Comparison of ENCODE assay signal across 8 cellular contexts in the genomic region with DNA sequence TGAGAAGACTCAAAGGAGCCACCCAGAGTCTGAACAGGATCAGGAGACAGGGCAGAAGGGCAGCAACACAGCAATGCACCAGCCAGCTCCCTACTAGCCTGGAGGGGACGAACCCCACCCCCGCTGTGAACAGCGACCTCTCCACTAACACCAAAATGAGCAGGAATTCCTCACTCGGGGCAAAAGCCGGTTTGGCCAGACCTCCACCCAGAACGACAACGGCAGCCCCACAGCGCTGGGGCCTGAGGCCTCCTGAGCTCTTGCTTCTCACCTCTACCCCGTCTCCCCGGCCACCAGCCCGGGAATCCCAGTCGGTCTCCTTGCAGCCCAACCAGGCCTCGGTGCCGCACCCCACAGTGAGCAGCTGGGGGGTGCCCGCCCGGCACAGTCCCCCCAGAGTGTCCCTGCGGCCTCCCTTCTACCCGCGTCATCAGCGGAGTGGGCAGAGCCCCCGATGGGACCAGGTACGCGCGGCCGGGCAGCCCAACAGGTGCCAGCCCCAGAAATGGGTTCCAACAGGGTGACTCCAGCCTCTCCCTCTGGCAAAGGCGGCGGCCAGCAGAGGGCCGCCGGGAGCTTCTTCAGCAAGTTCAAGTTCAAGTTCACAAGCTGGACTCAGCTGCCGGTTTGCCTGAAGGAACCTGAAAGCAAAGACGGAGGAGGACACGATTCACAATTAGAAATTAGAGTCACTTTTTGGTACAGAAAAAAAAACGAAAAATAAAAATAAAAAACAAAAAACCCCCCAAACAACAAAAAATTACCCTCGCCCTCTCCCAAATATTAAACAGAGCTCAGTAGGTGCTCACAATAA.
DNase-seq lines count a peak whose midpoint lies in the region; ATAC-seq and TF ChIP-seq lines count a peak whose summit lies in the region.

No MANE protein-coding gene starts in this region.

- no peak overlapping the region for H2BK120ac ChIP-seq in H9 (ENCODE audit: low read depth, low read length, poor library complexity, severe bottlenecking)

- no peak overlapping the region for H3K4me3 ChIP-seq in mammary epithelial cell (replicated peaks in 1 of 3; ENCODE audit: insufficient read depth in 1 of 3, low read depth in 2 of 3, low read length in 3 of 3)
- peak overlapping the region in 7 of 8 donors; percentile 3 to 63 (median 34) for H3K4me3 ChIP-seq in spleen

- no peak overlapping the region for H4K91ac ChIP-seq in H9 (ENCODE audit: insufficient read length, low read depth, low read length)

- H2BK12ac ChIP-seq in H9 (ENCODE audit: insufficient read length, low read depth, low read length) = no peak overlapping the region

- peaks cover 4% of the 10 kb centered on the region for H3K23me2 ChIP-seq in H9 (ENCODE audit: insufficient read length, low read depth, low read length, poor library complexity, severe bottlenecking)

- H3K79me2 ChIP-seq in H9 (ENCODE audit: insufficient read depth, low read length) = no peaks in the 10 kb centered on the region
- no peaks in the 10 kb centered on the region for H3K79me2 ChIP-seq in mammary epithelial cell (ENCODE audit: insufficient read depth, low read length)

- dilution Hi-C loops in mammary epithelial cell (cut with HindIII; ENCODE audit: low sequenced_read_pairs) = loop anchor here (25.0 kb wide), 1 partner anchor 333 kb away; no protein-coding TSS in a partner anchor

- H3K9ac ChIP-seq in H9 (ENCODE audit: extremely low read depth, insufficient read length, low read length) (no peak overlapping the region), mammary epithelial cell (ENCODE audit: insufficient read depth, low read length) (no peak overlapping the region)

- H4K8ac ChIP-seq in H9 (replicated peaks; ENCODE audit: insufficient read length, low read depth, low read length) = no peak overlapping the region

- H3K27me3 ChIP-seq in H9 (ENCODE audit: insufficient read depth, low read length) = no peaks in the 10 kb centered on the region
- H3K27me3 ChIP-seq in mammary epithelial cell (ENCODE audit: insufficient read depth, low read length) = peaks cover 5% of the 10 kb centered on the region
- H3K27me3 ChIP-seq in spleen (replicated peaks in 1 of 7) = peaks cover 0 to 43% (median 20%) of the 10 kb centered on the region in 7 donors

- H3K27ac ChIP-seq in H9 (ENCODE audit: insufficient read length, low read depth, low read length) = no peak overlapping the region
- H3K27ac ChIP-seq in mammary epithelial cell (ENCODE audit: insufficient read depth, low read depth, low read length) = no peak overlapping the region
- H3K27ac ChIP-seq in spleen = no peak overlapping the region

- no peak overlapping the region for H2AK5ac ChIP-seq in H9 (ENCODE audit: insufficient read length, low read length)

- peaks cover 8 to 19% of the 10 kb centered on the region in 2 experiments for H3K9me3 Mint-ChIP-seq in H9

- H4K5ac ChIP-seq in H9 (ENCODE audit: insufficient read length, low read depth, low read length) = no peak overlapping the region

- no peaks in the 10 kb centered on the region for H3K36me3 ChIP-seq in mammary epithelial cell (ENCODE audit: insufficient read depth, low read length)
- no peaks in the 10 kb centered on the region for H3K36me3 ChIP-seq in spleen

- H4K20me1 ChIP-seq in H9 (ENCODE audit: control insufficient read depth, insufficient read depth, insufficient read length) (no peaks in the 10 kb centered on the region), mammary epithelial cell (ENCODE audit: insufficient read depth, low read length) (no peaks in the 10 kb centered on the region)

- peak overlapping the region in 1 of 2 experiments; percentile 42; a peak in 1 of 5 replicates for H3K4me3 Mint-ChIP-seq in H9

- intact Hi-C loops in mammary epithelial cell (cut with micrococcal nuclease) = no loop called here
- intact Hi-C loops in spleen (cut with DNase I; ENCODE audit: low total_unique reads) = no loop called here

- H3T11ph ChIP-seq in H9 (ENCODE audit: low read length) = no peak overlapping the region

- no peak overlapping the region for H3K4ac ChIP-seq in H9 (ENCODE audit: low read depth, low read length)

- H3K4me2 ChIP-seq in H9 (ENCODE audit: insufficient read depth, insufficient read length, low read length) (no peak overlapping the region), mammary epithelial cell (ENCODE audit: insufficient read depth, low read depth, low read length) (peak overlapping the region; percentile 57)

- no peak overlapping the region for H2BK5ac ChIP-seq in H9 (ENCODE audit: insufficient read length, low read length)

- no peak overlapping the region; the same call in 1 of the 2 replicates for H3K14ac ChIP-seq in H9 (ENCODE audit: insufficient read depth, low read length)

- no peaks in the 10 kb centered on the region for H3K79me1 ChIP-seq in H9 (ENCODE audit: insufficient read depth, low read depth, low read length, poor library complexity, severe bottlenecking)

- TF ChIP-seq POLR2A in spleen (IDR thresholded peaks at IDR 0.05) = no peak

- H3K56ac ChIP-seq in H9 (ENCODE audit: insufficient read length, low read depth, low read length) = no peak overlapping the region

- H3K36me3 Mint-ChIP-seq in H9 (ENCODE audit: insufficient read depth in 1 of 3, low read depth in 3 of 3) = peaks cover 0 to 4% (median 0%) of the 10 kb centered on the region in 3 experiments; a peak in 5 of 7 replicates

- no peak overlapping the region for H2BK15ac ChIP-seq in H9 (ENCODE audit: low read depth, low read length)

- no TSS peak for BruUV-seq in mammary epithelial cell (replicated peaks; lab: Mats Ljungman, UMichigan)

- H2BK20ac ChIP-seq in H9 (ENCODE audit: low read depth, low read length, poor library complexity, severe bottlenecking) = no peak overlapping the region

- H3K9me3 ChIP-seq in H9 (ENCODE audit: control insufficient read depth, low read depth, low read length) (peaks cover 9% of the 10 kb centered on the region), mammary epithelial cell (replicated peaks; ENCODE audit: insufficient read depth, low read length) (no peaks in the 10 kb centered on the region), spleen (peaks cover 0 to 16% (median 4%) of the 10 kb centered on the region in 8 donors)

- DNase-seq in H9 = peak; percentile 80
- no peak for DNase-seq in mammary epithelial cell
- peak; percentile 86 for DNase-seq in islet precursor cell
- DNase-seq in spleen = peak; percentile 77
- no peak for DNase-seq in GM19240 (ENCODE audit: insufficient read length, low spot score)
- DNase-seq in SK-N-DZ (ENCODE audit: low spot score) = no peak

- H3K4me1 ChIP-seq in H9 (ENCODE audit: insufficient read depth, low read length) (no peaks in the 10 kb centered on the region), mammary epithelial cell (ENCODE audit: insufficient read depth, low read length) (peaks cover 3% of the 10 kb centered on the region), spleen (peaks cover 0 to 13% (median 9%) of the 10 kb centered on the region in 6 donors)

- H3K4me1 Mint-ChIP-seq in H9 = peaks cover 12 to 15% of the 10 kb centered on the region in 2 experiments

- TF ChIP-seq CTCF in H9 (conservative IDR thresholded peaks at IDR 0.05) (peak; percentile 52; the same call in 2 of the 3 replicates), mammary epithelial cell (conservative IDR thresholded peaks at IDR 0.05 in 1 of 2, IDR thresholded peaks at IDR 0.05 in 1 of 2; ENCODE audit: extremely low read depth in 1 of 2, insufficient read depth in 1 of 2, low read depth in 1 of 2, low read length in 2 of 2) (peak in 1 of 2 donors; percentile 26), spleen (IDR thresholded peaks at IDR 0.05 in 8 of 11, conservative IDR thresholded peaks at IDR 0.05 in 3 of 11) (peak in 3 of 11 experiments; percentile 17 to 27 (median 27))

- H3K23ac ChIP-seq in H9 (ENCODE audit: insufficient read length, low read depth, low read length) = no peak overlapping the region

- H3K18ac ChIP-seq in H9 (ENCODE audit: insufficient read length, low read depth, low read length) = no peak overlapping the region

- no peak for ATAC-seq in GM18870 (IDR thresholded peaks at IDR 0.05; ENCODE audit: unreplicated experiment)
- ATAC-seq in GM18498 (IDR thresholded peaks at IDR 0.05; ENCODE audit: unreplicated experiment) = no peak

- peaks cover 8% of the 10 kb centered on the region for H3K27me3 Mint-ChIP-seq in H9 (ENCODE audit: low read depth)

- in situ Hi-C loops in mammary epithelial cell (cut with MboI; ENCODE audit: low sequenced_read_pairs in 2 of 2) = no loop called here

- CTCF ChIA-PET in mammary epithelial cell (lab: Charles Lee; ENCODE audit: low non-redundant PET) = no interaction called here

- H2AFZ ChIP-seq in H9 (ENCODE audit: low read length) (no peak overlapping the region), mammary epithelial cell (ENCODE audit: low read depth, low read length) (peak overlapping the region; percentile 79)

- WGBS in H9 (ENCODE audit: extremely low coverage, insufficient read length, low lambda C conversion rate) = no CpG with 5 or more reads among the region's 34 CpGs
- 49% methylated on average over 14 of the region's 34 CpGs for WGBS in mammary epithelial cell (ENCODE audit: low coverage, missing lambda C conversion rate)
- WGBS in spleen, 5 donors = 48 to 63% (median 58%) methylated on average over 31 to 34 of the region's 34 CpGs

- H3K27ac Mint-ChIP-seq in H9 = peak overlapping the region in 1 of 3 experiments; percentile 86; a peak in 3 of 7 replicates

Comparison
In these comparisons a context has a peak if more than half of its experiments do, and no peak if none do; other contexts are left out.
1. DNase-seq: peak in H9 (single experiment), islet precursor cell (single experiment) and spleen (single experiment); none in mammary epithelial cell (single experiment), GM19240 (single experiment) and SK-N-DZ (single experiment).
2. H3K4me3 ChIP-seq: peak in spleen (7 of 8); none in mammary epithelial cell (0 of 3).